In the genomic region with DNA sequence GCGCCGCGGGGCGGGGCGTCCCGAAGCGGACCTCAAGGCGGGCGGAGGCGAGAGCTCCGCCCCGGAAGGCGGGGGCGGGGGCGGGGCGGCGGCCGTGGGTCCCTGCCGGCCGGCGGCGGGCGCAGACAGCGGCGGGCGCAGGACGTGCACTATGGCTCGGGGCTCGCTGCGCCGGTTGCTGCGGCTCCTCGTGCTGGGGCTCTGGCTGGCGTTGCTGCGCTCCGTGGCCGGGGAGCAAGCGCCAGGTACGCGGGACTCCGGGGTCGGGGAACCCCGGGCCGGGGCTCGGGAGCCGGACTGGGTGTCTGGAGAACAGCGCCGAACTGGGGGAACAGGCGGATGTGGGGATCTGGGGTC, we compare ENCODE assay signal across 8 cellular contexts. TPM values are rescaled to one million over a fixed set of nuclear protein-coding genes. Genes with fewer than 3 reads are reported as not detected.
DNase-seq lines count a peak whose midpoint lies in the region; ATAC-seq and TF ChIP-seq lines count a peak whose summit lies in the region.

A gene with protein sequence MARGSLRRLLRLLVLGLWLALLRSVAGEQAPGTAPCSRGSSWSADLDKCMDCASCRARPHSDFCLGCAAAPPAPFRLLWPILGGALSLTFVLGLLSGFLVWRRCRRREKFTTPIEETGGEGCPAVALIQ (plus strand): TSS at position 122 of the 357 bp plus-strand sequence. CDS start 30 bp downstream, at position 152.

- H3K27me3 Mint-ChIP-seq in T-helper 17 cell, result no peaks in the 10 kb centered on the region

- no peaks in the 10 kb centered on the region for H3K36me3 Mint-ChIP-seq in T-helper 17 cell (ENCODE audit: low read depth)

- H3K9ac ChIP-seq in rectal smooth muscle tissue (ENCODE audit: low read length), result peak within 1 kb of the TSS; percentile 1

- ATAC-seq in T-helper 17 cell (peak; percentile 9), GM19455 (IDR thresholded peaks at IDR 0.05; ENCODE audit: unreplicated experiment) (no peak)

- no peaks in the 10 kb centered on the region for H3K36me3 ChIP-seq in right atrium auricular region
- no peaks in the 10 kb centered on the region for H3K36me3 ChIP-seq in rectal smooth muscle tissue (ENCODE audit: control insufficient read depth, insufficient read depth, low read length)

- no peak for TF ChIP-seq CTCF in astrocyte of the cerebellum (IDR thresholded peaks at IDR 0.05; ENCODE audit: low read depth, low read length, missing control alignments)
- TF ChIP-seq CTCF in right atrium auricular region (IDR thresholded peaks at IDR 0.05), result peak in 1 of 2 donors; percentile 26

- H3K4me3 Mint-ChIP-seq in T-helper 17 cell, result peak within 1 kb of the TSS; percentile 91

- H3K27ac ChIP-seq in right atrium auricular region (peak within 1 kb of the TSS; percentile 95 to 99), rectal smooth muscle tissue (ENCODE audit: low read depth, low read length) (peak within 1 kb of the TSS; percentile 93)

- peak within 1 kb of the TSS; percentile 74 for H3K27ac Mint-ChIP-seq in T-helper 17 cell

- DNase-seq in GM04504 (ENCODE audit: low read depth) (peak; percentile 45), T-helper 17 cell (peak; percentile 31 to 70 (median 61)), astrocyte of the cerebellum (ENCODE audit: low read depth) (peak; percentile 15), right atrium auricular region (ENCODE audit: low spot score) (peak; percentile 86), cerebellar nuclear complex (lab: John Stamatoyannopoulos, UW) (no peak)
- peak; percentile 35 for DNase-seq in Jurkat, Clone E6-1 (ENCODE audit: low read depth, low spot score)

- in situ Hi-C loops in astrocyte of the cerebellum (cut with HindIII; ENCODE audit: low sequenced_read_pairs), result no loop called here

- H3K4me1 ChIP-seq in right atrium auricular region (peaks cover 0 to 56% of the 10 kb centered on the region in 2 donors), rectal smooth muscle tissue (ENCODE audit: control insufficient read depth, insufficient read depth, low read length) (peaks cover 14% of the 10 kb centered on the region)

- peak within 1 kb of the TSS; percentile 63 for H3K4me3 ChIP-seq in Jurkat, Clone E6-1 (ENCODE audit: low read length)
- H3K4me3 ChIP-seq in astrocyte of the cerebellum (ENCODE audit: low read depth, low read length) (peak within 1 kb of the TSS; percentile 93), right atrium auricular region (peak within 1 kb of the TSS; percentile 74 to 94), rectal smooth muscle tissue (ENCODE audit: low read length) (peak within 1 kb of the TSS; percentile 71)

- peaks cover 34% of the 10 kb centered on the region for H3K4me1 Mint-ChIP-seq in T-helper 17 cell

- H3K27me3 ChIP-seq in right atrium auricular region (peaks cover 0 to 11% of the 10 kb centered on the region in 2 donors), rectal smooth muscle tissue (ENCODE audit: control insufficient read depth, insufficient read depth, low read length) (peaks cover 5% of the 10 kb centered on the region)

- H3K9me3 ChIP-seq in T-helper 17 cell (ENCODE audit: control insufficient read depth, low read length, poor library complexity, severe bottlenecking) (no peaks in the 10 kb centered on the region), right atrium auricular region (no peaks in the 10 kb centered on the region)

RNA-seq across cellular contexts. Expression of the gene that starts here (rescaled TPM):
- 4.2 TPM for polyA plus RNA-seq in Jurkat, Clone E6-1 (2012; ENCODE audit: insufficient read depth, insufficient read length)
- 1 to 10 TPM in 1 of 2 donors, under 1 TPM in 1; 0.92 to 1.3 TPM for total RNA-seq in T-helper 17 cell
- total RNA-seq in right atrium auricular region, result 100 to 1,000 TPM in 1 of 2 donors, 10 to 100 TPM in 1; 36.8 to 280 TPM

Comparison
In these comparisons a context has a peak if more than half of its experiments do, and no peak if none do; other contexts are left out.
1. RNA of the gene that starts here (total RNA-seq): 36.8 to 280 TPM in right atrium auricular region; 0.92 to 1.3 TPM in T-helper 17 cell; every median in the first group is over 10 times any median in the second.
2. DNase-seq: peak in GM04504 (single experiment), Jurkat, Clone E6-1 (single experiment), T-helper 17 cell (3 of 3), astrocyte of the cerebellum (single experiment) and right atrium auricular region (single experiment); none in cerebellar nuclear complex (0 of 2).
3. Peak in every context shown above with its lines, with median percentiles within 50 percentile points of each other: H3K4me3 ChIP-seq.